28 cellular contexts compared by ENCODE assay signal in genomic region chr6:113750148-113750547, GRCh38.
DNase-seq lines count a peak whose midpoint lies in the region; ATAC-seq and TF ChIP-seq lines count a peak whose summit lies in the region.
"Had no signal": no experiment of that assay in that cellular context is flagged by ENCODE, and none has a peak within 500 bp of the region (broad histone marks: within the 10 kb centered on the region; RNA-seq: fewer than 3 reads in every experiment).

No MANE protein-coding gene starts in this region.

- POLR2A ChIA-PET in PC-9 (lab: Charles Lee; ENCODE audit: unreplicated experiment), result no interaction called here

- H3F3A ChIP-seq in PC-9 (ENCODE audit: insufficient read depth, low read depth), result no peaks in the 10 kb centered on the region

- H3K9me2 ChIP-seq in PC-9 (ENCODE audit: insufficient read depth), result 0 out of 2 replicates have a peak, but pooled peaks cover 4% of the 10 kb centered on the region
- H3K9me2 ChIP-seq: SK-N-SH had no signal

- no peak overlapping the region for H3K4me2 ChIP-seq in PC-9
- H3K4me2 ChIP-seq: SK-N-SH had no signal

- BruUV-seq in PC-9 (replicated peaks; lab: Mats Ljungman, UMichigan), result no TSS peak

- H3K4me3 Mint-ChIP-seq in activated naive CD4-positive, alpha-beta T cell treated with anti-CD3 and anti-CD28 coated beads, Interleukin-2, amount 50 U/mL, for 24 hours, result no peak overlapping the region
- H3K4me3 Mint-ChIP-seq in endothelial cell (ENCODE audit: unreplicated experiment) (no peak overlapping the region), HFFc6 (no peak overlapping the region)
- H3K4me3 Mint-ChIP-seq in activated T-helper 17 cell treated with anti-CD3 and anti-CD28 coated beads, Interleukin-2, amount 50 U/mL, for 72 hours, result no peak overlapping the region
- H3K4me3 Mint-ChIP-seq: activated CD4-positive, alpha-beta T cell treated with anti-CD3 and anti-CD28 coated beads for 36 hours; activated CD8-positive, alpha-beta T cell treated with anti-CD3 and anti-CD28 coated beads for 36 hours; activated naive CD4-positive, alpha-beta T cell treated with anti-CD3 and anti-CD28 coated beads, Interleukin-2, amount 10 ng/mL, durations not matched to agents 7 days and 5 days; CD4-positive, alpha-beta memory T cell; natural killer cell; stimulated activated effector memory CD8-positive, alpha-beta T cell treated with anti-CD3 and anti-CD28 coated beads, Interleukin-12 subunit alpha, Interleukin-12 subunit beta, amount 100 ng/mL, for 72 hours had no signal

- H3K27me3 ChIP-seq in PC-9 (ENCODE audit: insufficient read depth, low read depth), result no peaks in the 10 kb centered on the region
- H3K27me3 ChIP-seq: brain microvascular endothelial cell, upper lobe of left lung had no signal

- no peak overlapping the region for H3K4me3 ChIP-seq in PC-9
- H3K4me3 ChIP-seq: mucosa of descending colon, upper lobe of left lung had no signal

- intact Hi-C loops in PC-9 (cut with micrococcal nuclease; ENCODE audit: unreplicated experiment), result no loop called here

- DNase-seq in activated naive CD4-positive, alpha-beta T cell treated with anti-CD3 and anti-CD28 coated beads, Interleukin-2, amount 50 U/mL, for 72 hours (ENCODE audit: low spot score in 2 of 2), result no peak
- DNase-seq in PC-9 (no peak), endothelial cell (ENCODE audit: low spot score) (no peak), HFFc6 (no peak), OCI-M2 (lab: John Stamatoyannopoulos, UW; ENCODE audit: unreplicated experiment) (no peak), ureter (ENCODE audit: low spot score) (no peak)
- DNase-seq: activated CD4-positive, alpha-beta T cell treated with anti-CD3 and anti-CD28 coated beads for 36 hours; activated CD8-positive, alpha-beta memory T cell treated with anti-CD3 and anti-CD28 coated beads, Interleukin-2, amount 50 U/mL, for 48 hours; activated CD8-positive, alpha-beta T cell treated with anti-CD3 and anti-CD28 coated beads for 36 hours; activated naive CD4-positive, alpha-beta T cell treated with anti-CD3 and anti-CD28 coated beads, Interleukin-2, amount 10 ng/mL, durations not matched to agents 7 days and 5 days; amygdala; brain microvascular endothelial cell; CD4-positive, alpha-beta memory T cell; cerebellar nuclear complex; EL; hypothalamus; mucosa of descending colon; natural killer cell; NCI-H2029; NCI-H524 treated with DMSO at 0.1 percent for 48 hours; SK-N-SH; stimulated activated CD4-positive, alpha-beta T cell treated with anti-CD3 and anti-CD28 coated beads, Interleukin-15, amount 100 ng/mL, for 24 hours; T-helper 2 cell; upper lobe of left lung had no signal

- H3K4me1 Mint-ChIP-seq in activated naive CD4-positive, alpha-beta T cell treated with anti-CD3 and anti-CD28 coated beads, Interleukin-2, amount 50 U/mL, for 24 hours, result no peaks in the 10 kb centered on the region
- H3K4me1 Mint-ChIP-seq in endothelial cell (ENCODE audit: unreplicated experiment) (peaks cover 5% of the 10 kb centered on the region), HFFc6 (ENCODE audit: low read depth) (no peaks in the 10 kb centered on the region)
- H3K4me1 Mint-ChIP-seq in activated T-helper 17 cell treated with anti-CD3 and anti-CD28 coated beads, Interleukin-2, amount 50 U/mL, for 72 hours, result no peaks in the 10 kb centered on the region
- H3K4me1 Mint-ChIP-seq: activated CD4-positive, alpha-beta T cell treated with anti-CD3 and anti-CD28 coated beads for 36 hours; activated naive CD4-positive, alpha-beta T cell treated with anti-CD3 and anti-CD28 coated beads, Interleukin-2, amount 10 ng/mL, durations not matched to agents 7 days and 5 days; CD4-positive, alpha-beta memory T cell; natural killer cell; stimulated activated effector memory CD8-positive, alpha-beta T cell treated with anti-CD3 and anti-CD28 coated beads, Interleukin-12 subunit alpha, Interleukin-12 subunit beta, amount 100 ng/mL, for 72 hours had no signal

- H3K27me3 Mint-ChIP-seq in activated naive CD4-positive, alpha-beta T cell treated with anti-CD3 and anti-CD28 coated beads, Interleukin-2, amount 50 U/mL, for 24 hours, result peaks cover 2% of the 10 kb centered on the region
- H3K27me3 Mint-ChIP-seq in endothelial cell (ENCODE audit: unreplicated experiment), result peaks cover 1% of the 10 kb centered on the region
- no peaks in the 10 kb centered on the region for H3K27me3 Mint-ChIP-seq in HFFc6 (ENCODE audit: insufficient read depth)
- H3K27me3 Mint-ChIP-seq in activated T-helper 17 cell treated with anti-CD3 and anti-CD28 coated beads, Interleukin-2, amount 50 U/mL, for 72 hours, result peaks cover 3% of the 10 kb centered on the region
- H3K27me3 Mint-ChIP-seq: activated CD8-positive, alpha-beta T cell treated with anti-CD3 and anti-CD28 coated beads for 36 hours; activated naive CD4-positive, alpha-beta T cell treated with anti-CD3 and anti-CD28 coated beads, Interleukin-2, amount 10 ng/mL, durations not matched to agents 7 days and 5 days had no signal

- no peaks in the 10 kb centered on the region for H3K4me1 ChIP-seq in PC-9 (replicated peaks; ENCODE audit: insufficient read depth)
- H3K4me1 ChIP-seq: upper lobe of left lung had no signal

- no peaks in the 10 kb centered on the region for H4K20me1 ChIP-seq in PC-9 (ENCODE audit: insufficient read depth)

- H2AFZ ChIP-seq in PC-9, result no peak overlapping the region

- peak overlapping the region; percentile 24; the same call in 1 of the 2 replicates for H3K27ac ChIP-seq in PC-9
- H3K27ac ChIP-seq: brain microvascular endothelial cell, RWPE1, upper lobe of left lung had no signal

- peak overlapping the region; percentile 17 for H3K27ac Mint-ChIP-seq in activated naive CD4-positive, alpha-beta T cell treated with anti-CD3 and anti-CD28 coated beads, Interleukin-2, amount 50 U/mL, for 24 hours
- no peak overlapping the region for H3K27ac Mint-ChIP-seq in activated naive CD4-positive, alpha-beta T cell treated with anti-CD3 and anti-CD28 coated beads, Interleukin-2, amount 50 U/mL, for 72 hours
- H3K27ac Mint-ChIP-seq in endothelial cell (ENCODE audit: unreplicated experiment) (peak overlapping the region; percentile 11), HFFc6 (no peak overlapping the region)
- H3K27ac Mint-ChIP-seq in activated T-helper 17 cell treated with anti-CD3 and anti-CD28 coated beads, Interleukin-2, amount 50 U/mL, for 72 hours, result no peak overlapping the region
- H3K27ac Mint-ChIP-seq: activated CD4-positive, alpha-beta T cell treated with anti-CD3 and anti-CD28 coated beads for 36 hours; activated CD8-positive, alpha-beta T cell treated with anti-CD3 and anti-CD28 coated beads for 36 hours; activated naive CD4-positive, alpha-beta T cell treated with anti-CD3 and anti-CD28 coated beads, Interleukin-2, amount 10 ng/mL, durations not matched to agents 7 days and 5 days; CD4-positive, alpha-beta memory T cell; natural killer cell; stimulated activated effector memory CD8-positive, alpha-beta T cell treated with anti-CD3 and anti-CD28 coated beads, Interleukin-12 subunit alpha, Interleukin-12 subunit beta, amount 100 ng/mL, for 72 hours had no signal

- TF ChIP-seq CTCF in PC-9 (conservative IDR thresholded peaks at IDR 0.05), result no peak
- no peak for TF ChIP-seq CTCF in endothelial cell (IDR thresholded peaks at IDR 0.05; ENCODE audit: unreplicated experiment)
- no peak for TF ChIP-seq CTCF in HFFc6 (IDR thresholded peaks at IDR 0.05)

- no peaks in the 10 kb centered on the region for H3K79me2 ChIP-seq in PC-9 (ENCODE audit: low read depth)

- no peaks in the 10 kb centered on the region for H3K9me3 Mint-ChIP-seq in activated naive CD4-positive, alpha-beta T cell treated with anti-CD3 and anti-CD28 coated beads, Interleukin-2, amount 50 U/mL, for 24 hours
- H3K9me3 Mint-ChIP-seq in activated naive CD4-positive, alpha-beta T cell treated with anti-CD3 and anti-CD28 coated beads, Interleukin-2, amount 50 U/mL, for 72 hours, result no peaks in the 10 kb centered on the region
- H3K9me3 Mint-ChIP-seq in endothelial cell (ENCODE audit: unreplicated experiment) (no peaks in the 10 kb centered on the region), HFFc6 (no peaks in the 10 kb centered on the region)
- no peaks in the 10 kb centered on the region for H3K9me3 Mint-ChIP-seq in activated T-helper 17 cell treated with anti-CD3 and anti-CD28 coated beads, Interleukin-2, amount 50 U/mL, for 72 hours
- H3K9me3 Mint-ChIP-seq: activated CD8-positive, alpha-beta T cell treated with anti-CD3 and anti-CD28 coated beads for 36 hours; activated naive CD4-positive, alpha-beta T cell treated with anti-CD3 and anti-CD28 coated beads, Interleukin-2, amount 10 ng/mL, durations not matched to agents 7 days and 5 days; stimulated activated effector memory CD8-positive, alpha-beta T cell treated with anti-CD3 and anti-CD28 coated beads, Interleukin-12 subunit alpha, Interleukin-12 subunit beta, amount 100 ng/mL, for 72 hours had no signal

- CTCF ChIA-PET in PC-9 (lab: Charles Lee), result no interaction called here

- no peak for ATAC-seq in activated naive CD4-positive, alpha-beta T cell treated with anti-CD3 and anti-CD28 coated beads, Interleukin-2, amount 50 U/mL, for 72 hours
- no peak for ATAC-seq in activated T-helper 17 cell treated with anti-CD3 and anti-CD28 coated beads, Interleukin-2, amount 50 U/mL, for 72 hours (replicated peaks)
- ATAC-seq: activated CD4-positive, alpha-beta T cell treated with anti-CD3 and anti-CD28 coated beads for 36 hours; activated CD8-positive, alpha-beta T cell treated with anti-CD3 and anti-CD28 coated beads for 36 hours; mucosa of descending colon; natural killer cell; stimulated activated effector memory CD8-positive, alpha-beta T cell treated with anti-CD3 and anti-CD28 coated beads, Interleukin-12 subunit alpha, Interleukin-12 subunit beta, amount 100 ng/mL, for 72 hours had no signal

- no peaks in the 10 kb centered on the region for H3K36me3 ChIP-seq in PC-9 (ENCODE audit: low read depth)
- H3K36me3 ChIP-seq: brain microvascular endothelial cell, upper lobe of left lung had no signal

- H3K9me3 ChIP-seq in PC-9 (ENCODE audit: insufficient read depth, low read depth), result no peaks in the 10 kb centered on the region; the same call in none of the 2 replicates
- H3K9me3 ChIP-seq: mucosa of descending colon, SK-N-SH, upper lobe of left lung had no signal

- no peaks in the 10 kb centered on the region for H3K36me3 Mint-ChIP-seq in activated naive CD4-positive, alpha-beta T cell treated with anti-CD3 and anti-CD28 coated beads, Interleukin-2, amount 50 U/mL, for 24 hours
- H3K36me3 Mint-ChIP-seq in activated naive CD4-positive, alpha-beta T cell treated with anti-CD3 and anti-CD28 coated beads, Interleukin-2, amount 50 U/mL, for 72 hours, result no peaks in the 10 kb centered on the region
- H3K36me3 Mint-ChIP-seq in endothelial cell (ENCODE audit: low read depth, unreplicated experiment), result no peaks in the 10 kb centered on the region
- no peaks in the 10 kb centered on the region for H3K36me3 Mint-ChIP-seq in HFFc6 (ENCODE audit: low read depth)
- H3K36me3 Mint-ChIP-seq in activated T-helper 17 cell treated with anti-CD3 and anti-CD28 coated beads, Interleukin-2, amount 50 U/mL, for 72 hours (ENCODE audit: low read depth), result no peaks in the 10 kb centered on the region
- H3K36me3 Mint-ChIP-seq: activated naive CD4-positive, alpha-beta T cell treated with anti-CD3 and anti-CD28 coated beads, Interleukin-2, amount 10 ng/mL, durations not matched to agents 7 days and 5 days; CD4-positive, alpha-beta memory T cell; natural killer cell; stimulated activated effector memory CD8-positive, alpha-beta T cell treated with anti-CD3 and anti-CD28 coated beads, Interleukin-12 subunit alpha, Interleukin-12 subunit beta, amount 100 ng/mL, for 72 hours had no signal

Comparison
In these comparisons a context has a peak if more than half of its experiments do, and no peak if none do; other contexts are left out.
1. H3K27ac Mint-ChIP-seq: peak in activated naive CD4-positive, alpha-beta T cell treated with anti-CD3 and anti-CD28 coated beads, Interleukin-2, amount 50 U/mL, for 24 hours (single experiment) and endothelial cell (single experiment); none in activated naive CD4-positive, alpha-beta T cell treated with anti-CD3 and anti-CD28 coated beads, Interleukin-2, amount 50 U/mL, for 72 hours (0 of 2), HFFc6 (single experiment) and activated T-helper 17 cell treated with anti-CD3 and anti-CD28 coated beads, Interleukin-2, amount 50 U/mL, for 72 hours (single experiment).